10 cellular contexts compared by ENCODE assay signal in the genomic region with DNA sequence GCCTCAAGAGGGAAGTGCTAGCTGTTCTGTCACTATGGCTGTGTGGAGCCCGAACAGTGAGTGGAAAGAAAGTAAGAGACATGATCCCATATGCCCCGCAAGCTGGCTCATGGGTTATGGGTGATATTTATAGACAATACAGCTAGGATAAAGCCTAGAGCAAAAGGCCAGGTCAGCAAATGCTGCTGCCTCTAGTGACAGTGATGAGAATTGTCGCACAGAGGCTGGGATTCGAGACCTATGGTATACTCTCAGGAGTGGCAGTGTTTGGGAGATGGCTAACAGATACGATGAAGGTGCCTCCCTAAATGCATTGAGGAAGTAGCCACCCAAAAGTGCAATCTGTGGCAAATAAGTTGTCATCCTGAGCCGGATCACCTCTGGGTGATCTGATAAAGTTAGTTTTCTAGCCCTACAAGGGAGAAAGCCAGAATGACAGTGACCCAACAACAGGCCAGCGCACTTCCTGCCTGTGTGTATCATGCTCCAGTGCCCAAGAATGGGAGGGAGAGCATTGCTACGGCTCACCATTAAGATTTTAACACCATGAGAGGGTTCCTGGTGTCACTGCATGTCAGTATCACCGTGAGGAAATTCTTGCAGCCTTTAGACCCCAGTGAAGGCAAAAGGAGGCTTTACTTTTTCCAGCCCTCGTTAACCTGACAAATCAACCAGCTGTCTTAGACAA.
DNase-seq lines count a peak whose midpoint lies in the region; ATAC-seq and TF ChIP-seq lines count a peak whose summit lies in the region.
"Had no signal": no experiment of that assay in that cellular context is flagged by ENCODE, and none has a peak within 500 bp of the region (broad histone marks: within the 10 kb centered on the region; RNA-seq: fewer than 3 reads in every experiment).

No MANE protein-coding gene starts in this region.

- H3K27me3 ChIP-seq in DOHH2 (ENCODE audit: control insufficient read depth, low read length), result no peaks in the 10 kb centered on the region
- H3K27me3 ChIP-seq in H7 (ENCODE audit: control insufficient read depth, insufficient read depth, low read length), result no peaks in the 10 kb centered on the region
- H3K27me3 ChIP-seq in Panc1 (ENCODE audit: control insufficient read depth, insufficient read depth, low read length), result no peaks in the 10 kb centered on the region; the same call in 1 of the 2 replicates

- H3K9me3 ChIP-seq in DOHH2 (ENCODE audit: control insufficient read depth, insufficient read depth, low read length), result no peaks in the 10 kb centered on the region
- H3K9me3 ChIP-seq in Panc1 (ENCODE audit: control insufficient read depth, insufficient read depth, low read depth, low read length), result no peaks in the 10 kb centered on the region

- H3K4me3 ChIP-seq in DOHH2 (ENCODE audit: low read length), result no peak overlapping the region
- H3K4me3 ChIP-seq in H7 (ENCODE audit: insufficient read depth, low read depth, low read length), result no peak overlapping the region
- no peak overlapping the region for H3K4me3 ChIP-seq in Panc1 (ENCODE audit: low read depth in 2 of 2, low read length in 2 of 2)

- H3K9me2 ChIP-seq in DOHH2 (replicated peaks; ENCODE audit: control insufficient read depth, low read length), result no peaks in the 10 kb centered on the region

- peak; percentile 31 for TF ChIP-seq CTCF in DOHH2 (IDR thresholded peaks at IDR 0.05; ENCODE audit: low read depth, low read length, poor library complexity, severe bottlenecking)
- TF ChIP-seq CTCF in Panc1 (IDR thresholded peaks at IDR 0.05), result peak; percentile 49

- peak; percentile 70 for ATAC-seq in Panc1
- ATAC-seq: natural killer cell had no signal

- peak; percentile 30 for DNase-seq in H7
- DNase-seq in Panc1 (ENCODE audit: low read depth, low spot score), result no peak
- DNase-seq in iPS-NIHi11 (ENCODE audit: low spot score), result peak; percentile 49
- DNase-seq in stimulated activated CD4-positive, alpha-beta T cell treated with anti-CD3 and anti-CD28 coated beads, Interleukin-2, amount 100 ng/mL, for 24 hours, result no peak
- DNase-seq in GM19238 (ENCODE audit: insufficient read length, low spot score), result no peak
- no peak for DNase-seq in activated CD4-positive, alpha-beta T cell treated with anti-CD3 and anti-CD28 coated beads for 4 hours
- DNase-seq in NCI-H128 (lab: John Stamatoyannopoulos, UW; ENCODE audit: unreplicated experiment), result no peak
- DNase-seq: natural killer cell, NCI-H1930 had no signal

- no peak overlapping the region for H3K4me2 ChIP-seq in DOHH2 (ENCODE audit: low read length)

- H3K4me1 ChIP-seq in DOHH2 (ENCODE audit: control insufficient read depth, low read length), result no peaks in the 10 kb centered on the region
- H3K4me1 ChIP-seq in Panc1 (ENCODE audit: control insufficient read depth, insufficient read depth, low read length), result no peaks in the 10 kb centered on the region

- H3K27ac ChIP-seq in DOHH2 (ENCODE audit: low read depth, low read length) (no peak overlapping the region), Panc1 (ENCODE audit: low read length) (no peak overlapping the region)

- no peaks in the 10 kb centered on the region for H3K36me3 ChIP-seq in DOHH2 (ENCODE audit: control insufficient read depth, low read length)
- H3K36me3 ChIP-seq in H7 (replicated peaks; ENCODE audit: control insufficient read depth, insufficient read depth, low read length), result no peaks in the 10 kb centered on the region
- H3K36me3 ChIP-seq in Panc1 (ENCODE audit: control insufficient read depth, insufficient read depth, low read length), result no peaks in the 10 kb centered on the region

- CTCF ChIA-PET in Panc1 (lab: Charles Lee), result interaction anchor here (0.6 to 1.0 kb wide), 3 partner anchors 188 to 331 kb away, joined by 4 to 7 read pairs (median 4); no protein-coding TSS in a partner anchor

- no peaks in the 10 kb centered on the region for H3K79me2 ChIP-seq in DOHH2 (ENCODE audit: control insufficient read depth, low read length)

- intact Hi-C loops in Panc1 (cut with micrococcal nuclease; ENCODE audit: unreplicated experiment), result loop anchor here (10.0 kb wide), 1 partner anchor 301 kb away; no protein-coding TSS in a partner anchor

- no peaks in the 10 kb centered on the region for H3F3A ChIP-seq in DOHH2 (ENCODE audit: control insufficient read depth, insufficient read depth)

- in situ Hi-C loops in Panc1 (cut with HindIII; ENCODE audit: low pct_unique_long_range_greater_than_20kb, low sequenced_read_pairs), result no loop called here

- no TSS peak for BruUV-seq in Panc1 (replicated peaks; lab: Mats Ljungman, UMichigan)

- POLR2A ChIA-PET in Panc1 (lab: Charles Lee), result no interaction called here

- no peaks in the 10 kb centered on the region for H4K20me1 ChIP-seq in DOHH2 (ENCODE audit: control insufficient read depth, insufficient read depth, low read depth, low read length)

Comparison
In these comparisons a context has a peak if more than half of its experiments do, and no peak if none do; other contexts are left out.
1. DNase-seq: peak in H7 (single experiment) and iPS-NIHi11 (single experiment); none in Panc1 (single experiment), stimulated activated CD4-positive, alpha-beta T cell treated with anti-CD3 and anti-CD28 coated beads, Interleukin-2, amount 100 ng/mL, for 24 hours (0 of 2), GM19238 (single experiment), activated CD4-positive, alpha-beta T cell treated with anti-CD3 and anti-CD28 coated beads for 4 hours (0 of 2) and NCI-H128 (single experiment).